ENCODE assay signal across 1 cellular context in the genomic region with DNA sequence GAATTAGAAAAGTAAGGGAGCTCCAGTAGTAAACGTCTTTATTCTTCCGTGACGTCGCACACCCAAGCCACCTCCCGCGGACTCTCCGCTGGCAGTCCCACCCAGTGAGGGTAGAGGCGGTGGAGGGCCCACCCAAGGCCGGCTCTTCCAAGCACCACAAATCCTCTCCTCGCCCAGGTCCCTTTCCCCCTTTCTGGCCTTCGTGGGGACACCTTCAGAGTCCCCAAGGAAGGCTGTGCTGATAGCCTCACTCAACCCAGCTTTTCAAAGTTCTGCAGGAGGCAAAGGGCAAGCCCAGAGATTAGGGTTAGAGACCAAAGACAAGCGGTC.
TF ChIP-seq lines count a peak whose summit lies in the region.

No MANE protein-coding gene starts in this region.

TF ChIP-seq in GM12891, 5 proteins besides CTCF, POLR2A, EP300 and RAD21 (continued from another document):
- TF ChIP-seq PAX5 (IDR thresholded peaks at IDR 0.05; ENCODE audit: insufficient read depth, low read length, severe bottlenecking) (no peak), SPI1 (IDR thresholded peaks at IDR 0.05; ENCODE audit: low read depth, low read length) (no peak)
